In the genomic region with DNA sequence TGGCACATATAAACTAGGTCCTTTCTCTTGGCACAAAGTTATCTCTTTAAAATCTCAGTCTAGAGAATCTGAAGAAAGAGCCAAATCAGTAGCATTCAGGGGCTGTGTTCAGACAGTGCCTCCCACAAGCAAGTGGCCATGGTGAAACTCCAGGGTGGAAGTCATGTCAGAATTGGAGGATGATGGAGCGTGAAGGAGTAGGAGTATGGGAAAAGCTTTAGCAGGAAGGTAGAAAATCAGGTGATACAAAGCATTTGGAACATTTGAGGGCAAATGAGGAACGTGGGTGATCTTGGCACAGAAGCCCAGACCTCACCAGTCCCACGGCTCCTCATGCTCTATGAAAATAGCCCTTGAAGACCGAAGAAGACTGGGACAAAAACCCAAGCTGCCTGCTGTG, we compare ENCODE assay signal across 30 cellular contexts. TPM values are rescaled to one million over a fixed set of nuclear protein-coding genes. Genes with fewer than 3 reads are reported as not detected.
"Had no signal": no experiment of that assay in that cellular context is flagged by ENCODE, and none has a peak within 500 bp of the region (broad histone marks: within the 10 kb centered on the region; RNA-seq: fewer than 3 reads in every experiment).

No MANE protein-coding gene starts in this region.

- ATAC-seq: foreskin keratinocyte; left colon; naive thymus-derived CD4-positive, alpha-beta T cell had no signal

- H3K27ac Mint-ChIP-seq: activated T-cell treated with anti-CD3 and anti-CD28 coated beads, Interleukin-2, amount 50 U/mL, for 24 hours; mesothelial cell of epicardium; progenitor cell of endocrine pancreas had no signal

- FAIRE-seq: kidney had no signal

- H3K4me3 ChIP-seq: breast epithelium, esophagus muscularis mucosa, heart left ventricle, ovary, right lobe of liver, testis, transverse colon had no signal

- H3K4me3 Mint-ChIP-seq: activated naive CD4-positive, alpha-beta T cell treated with anti-CD3 and anti-CD28 coated beads, Interleukin-2, amount 10 ng/mL, durations not matched to agents 7 days and 5 days; activated T-cell treated with anti-CD3 and anti-CD28 coated beads, Interleukin-2, amount 50 U/mL, for 24 hours; immature natural killer cell; mesothelial cell of epicardium; naive thymus-derived CD4-positive, alpha-beta T cell had no signal

- H3K36me3 Mint-ChIP-seq: mesothelial cell of epicardium had no signal

- DNase-seq: activated CD4-positive, alpha-beta T cell treated with anti-CD3 and anti-CD28 coated beads for 1 hour; activated CD4-positive, alpha-beta T cell treated with anti-CD3 and anti-CD28 coated beads, Interleukin-2, amount 50 U/mL, for 4 hours; activated CD8-positive, alpha-beta memory T cell treated with anti-CD3 and anti-CD28 coated beads, Interleukin-2, amount 50 U/mL, for 4 hours; activated gamma-delta T cell; activated naive CD4-positive, alpha-beta T cell treated with anti-CD3 and anti-CD28 coated beads, Interleukin-2, amount 10 ng/mL, durations not matched to agents 7 days and 5 days; activated T-cell treated with anti-CD3 and anti-CD28 coated beads, Interleukin-2, amount 50 U/mL, for 24 hours; amygdala; central memory CD4-positive, alpha-beta T cell; foreskin keratinocyte; heart left ventricle; hypothalamus; immature natural killer cell; kidney; left colon; mammary epithelial cell; naive thymus-derived CD4-positive, alpha-beta T cell; ovary; right lobe of liver; stimulated activated CD4-positive, alpha-beta T cell treated with anti-CD3 and anti-CD28 coated beads, Interleukin-4, amount 100 ng/mL, for 4 hours; stimulated activated CD8-positive, alpha-beta memory T cell treated with anti-CD3 and anti-CD28 coated beads, Interleukin-4, amount 100 ng/mL, for 48 hours; stimulated activated naive CD4-positive, alpha-beta T cell; T-helper 2 cell; testis; transverse colon had no signal

- H3K27me3 ChIP-seq: breast epithelium, ovary, right lobe of liver, testis had no signal

- H3K27ac ChIP-seq: foreskin keratinocyte, ovary, right lobe of liver, testis, transverse colon had no signal

- H3K36me3 ChIP-seq: breast epithelium, esophagus muscularis mucosa, heart left ventricle, ovary, right lobe of liver, transverse colon had no signal

RNA-seq across cellular contexts. Expression of a gene that starts 2.8 kb away (rescaled TPM):
- polyA plus RNA-seq: neural cell had no signal

RNA-seq across cellular contexts. Expression of a gene that starts 32.0 kb away (rescaled TPM):
- total RNA-seq: foreskin keratinocyte, mammary epithelial cell, mesothelial cell of epicardium, progenitor cell of endocrine pancreas, renal cortical epithelial cell had no signal
- polyA plus RNA-seq: foreskin keratinocyte, mammary epithelial cell, neural cell had no signal
